ENCODE assay signal across 25 cellular contexts in genomic region chr14:51856897-51857296, GRCh38. TPM values are rescaled to one million over a fixed set of nuclear protein-coding genes. Genes with fewer than 3 reads are reported as not detected.
A peak's percentile ranks its signal among the peaks of the same experiment; 100 is the strongest.
DNase-seq lines count a peak whose midpoint lies in the region; TF ChIP-seq lines count a peak whose summit lies in the region.
"Had no signal": no experiment of that assay in that cellular context is flagged by ENCODE, and none has a peak within 500 bp of the region (broad histone marks: within the 10 kb centered on the region; RNA-seq: fewer than 3 reads in every experiment).

No MANE protein-coding gene starts in this region.

- H3K27me3 ChIP-seq in Karpas-422 (ENCODE audit: low read length), result no peaks in the 10 kb centered on the region
- no peaks in the 10 kb centered on the region for H3K27me3 ChIP-seq in mesenchymal stem cell (ENCODE audit: control insufficient read depth in 1 of 2, insufficient read depth in 1 of 2, low read length in 2 of 2)
- H3K27me3 ChIP-seq: MG63, SJSA1 had no signal

- no peak overlapping the region for H3K18ac ChIP-seq in mesenchymal stem cell (ENCODE audit: low read depth in 1 of 2, low read length in 2 of 2)

- intact Hi-C loops in CD14-positive monocyte (cut with micrococcal nuclease), result no loop called here
- intact Hi-C loops in activated CD4-positive, alpha-beta T cell treated with anti-CD3 and anti-CD28 coated beads, Interleukin-2, amount 10 ng/mL, durations not matched to agents 24 days and 14 days (cut with micrococcal nuclease), result no loop called here

- no peaks in the 10 kb centered on the region for H3K27me3 Mint-ChIP-seq in activated naive CD8-positive, alpha-beta T cell
- H3K27me3 Mint-ChIP-seq in activated naive CD8-positive, alpha-beta T cell treated with anti-CD3 and anti-CD28 coated beads for 36 hours, result no peaks in the 10 kb centered on the region
- H3K27me3 Mint-ChIP-seq in CD14-positive monocyte (ENCODE audit: low read depth in 3 of 3) (peaks cover 0 to 6% (median 0%) of the 10 kb centered on the region in 3 donors), neural crest cell (ENCODE audit: low read depth) (no peaks in the 10 kb centered on the region)
- H3K27me3 Mint-ChIP-seq in activated CD4-positive, alpha-beta T cell treated with anti-CD3 and anti-CD28 coated beads, Interleukin-2, amount 10 ng/mL, durations not matched to agents 24 days and 14 days, result no peaks in the 10 kb centered on the region

- peaks cover 14% of the 10 kb centered on the region for H3K79me2 ChIP-seq in Karpas-422 (ENCODE audit: low read length)

- H2BK120ac ChIP-seq in mesenchymal stem cell (ENCODE audit: low read depth, low read length), result no peak overlapping the region

- no peaks in the 10 kb centered on the region for H4K20me1 ChIP-seq in Karpas-422 (ENCODE audit: insufficient read depth, low read depth, low read length)

- no peak overlapping the region for H3K23ac ChIP-seq in mesenchymal stem cell (ENCODE audit: low read length in 2 of 2)

- H3K36me3 Mint-ChIP-seq in activated naive CD8-positive, alpha-beta T cell, result peaks cover 2% of the 10 kb centered on the region
- peaks cover 7% of the 10 kb centered on the region for H3K36me3 Mint-ChIP-seq in activated naive CD8-positive, alpha-beta T cell treated with anti-CD3 and anti-CD28 coated beads for 36 hours
- H3K36me3 Mint-ChIP-seq in CD14-positive monocyte (no peaks in the 10 kb centered on the region), neural crest cell (ENCODE audit: low read depth) (peaks cover 4% of the 10 kb centered on the region)
- peaks cover 8% of the 10 kb centered on the region for H3K36me3 Mint-ChIP-seq in activated CD4-positive, alpha-beta T cell treated with anti-CD3 and anti-CD28 coated beads, Interleukin-2, amount 10 ng/mL, durations not matched to agents 24 days and 14 days (ENCODE audit: low read depth)

- H3K9ac ChIP-seq in Karpas-422 (ENCODE audit: low read length) (no peak overlapping the region), mesenchymal stem cell (ENCODE audit: low read length) (no peak overlapping the region)

- H4K91ac ChIP-seq in mesenchymal stem cell (ENCODE audit: low read length), result no peak overlapping the region

- H3K79me1 ChIP-seq in mesenchymal stem cell (replicated peaks; ENCODE audit: low read length, poor library complexity, severe bottlenecking), result no peaks in the 10 kb centered on the region

- H3K4me1 ChIP-seq in Karpas-422 (ENCODE audit: low read length), result peaks cover 61% of the 10 kb centered on the region
- H3K4me1 ChIP-seq in mesenchymal stem cell (ENCODE audit: control insufficient read depth, insufficient read depth, low read depth, low read length), result peaks cover 3% of the 10 kb centered on the region

- H3K4me3 Mint-ChIP-seq in activated naive CD8-positive, alpha-beta T cell, result no peak overlapping the region
- H3K4me3 Mint-ChIP-seq in activated naive CD8-positive, alpha-beta T cell treated with anti-CD3 and anti-CD28 coated beads for 36 hours, result no peak overlapping the region
- H3K4me3 Mint-ChIP-seq in CD14-positive monocyte, result peak overlapping the region in 1 of 2 donors; percentile 30
- peak overlapping the region; percentile 38 for H3K4me3 Mint-ChIP-seq in neural crest cell
- no peak overlapping the region for H3K4me3 Mint-ChIP-seq in activated CD4-positive, alpha-beta T cell treated with anti-CD3 and anti-CD28 coated beads, Interleukin-2, amount 10 ng/mL, durations not matched to agents 24 days and 14 days

- no peak overlapping the region for H2BK5ac ChIP-seq in mesenchymal stem cell (ENCODE audit: low read depth, low read length, poor library complexity, severe bottlenecking)

- 90% methylated on average over 1 of the region's 1 CpG for WGBS in mesenchymal stem cell

- no peak for DNase-seq in activated naive CD8-positive, alpha-beta T cell treated with anti-CD3 and anti-CD28 coated beads for 36 hours
- DNase-seq in CD14-positive monocyte (ENCODE audit: low spot score) (no peak), Karpas-422 (no peak), neural crest cell (ENCODE audit: low read depth, low spot score) (no peak), mesenchymal stem cell (no peak)
- no peak for DNase-seq in stimulated activated naive CD4-positive, alpha-beta T cell treated with Interleukin-2 at 50 U/mL for 16 hours (lab: John Stamatoyannopoulos, UW)
- no peak for DNase-seq in activated CD4-positive, alpha-beta T cell treated with anti-CD3 and anti-CD28 coated beads, Interleukin-2, amount 10 ng/mL, durations not matched to agents 24 days and 14 days
- DNase-seq: 8988T, ACHN, Calu3, DMS79 treated with DMSO at 0.1 percent for 48 hours, GF-D8, HCEC 1CT, MG63, NCI-H1105 treated with DMSO at 0.1 percent for 48 hours, NCI-H146, NCI-H1930, NCI-H526 treated with DMSO at 0.1 percent for 48 hours, PC-9, Right ventricle myocardium superior had no signal

- H2BK12ac ChIP-seq in mesenchymal stem cell (ENCODE audit: low read length in 2 of 2), result no peak overlapping the region

- H3K9me3 ChIP-seq in Karpas-422 (ENCODE audit: low read length) (no peaks in the 10 kb centered on the region), mesenchymal stem cell (ENCODE audit: control insufficient read depth, low read length) (no peaks in the 10 kb centered on the region)
- H3K9me3 ChIP-seq: MG63, SJSA1 had no signal

- no peak overlapping the region for H2BK15ac ChIP-seq in mesenchymal stem cell (ENCODE audit: low read depth, poor library complexity, severe bottlenecking)

- H3K4me2 ChIP-seq in Karpas-422 (ENCODE audit: low read depth, low read length, poor library complexity, severe bottlenecking) (peak overlapping the region; percentile 80), mesenchymal stem cell (ENCODE audit: low read length, poor library complexity, severe bottlenecking) (no peak overlapping the region)
- H3K4me2 ChIP-seq: PC-9 had no signal

- no peak overlapping the region for H3K4ac ChIP-seq in mesenchymal stem cell (ENCODE audit: low read depth in 1 of 2, low read length in 2 of 2)

- H3K27ac ChIP-seq in Karpas-422 (ENCODE audit: low read length) (peak overlapping the region; percentile 94), mesenchymal stem cell (ENCODE audit: low read length, poor library complexity, severe bottlenecking) (no peak overlapping the region)
- H3K27ac ChIP-seq: PC-9, SJSA1 had no signal

- no peaks in the 10 kb centered on the region for H3K9me2 ChIP-seq in Karpas-422 (replicated peaks; ENCODE audit: insufficient read depth, low read length)

- no peaks in the 10 kb centered on the region for H3K9me3 Mint-ChIP-seq in activated naive CD8-positive, alpha-beta T cell (ENCODE audit: low read depth)
- peaks cover 10% of the 10 kb centered on the region for H3K9me3 Mint-ChIP-seq in activated naive CD8-positive, alpha-beta T cell treated with anti-CD3 and anti-CD28 coated beads for 36 hours
- peaks cover 0 to 1% (median 0%) of the 10 kb centered on the region in 7 donors for H3K9me3 Mint-ChIP-seq in CD14-positive monocyte
- peaks cover 5% of the 10 kb centered on the region for H3K9me3 Mint-ChIP-seq in neural crest cell
- H3K9me3 Mint-ChIP-seq in activated CD4-positive, alpha-beta T cell treated with anti-CD3 and anti-CD28 coated beads, Interleukin-2, amount 10 ng/mL, durations not matched to agents 24 days and 14 days, result peaks cover 12% of the 10 kb centered on the region

- TF ChIP-seq CTCF in CD14-positive monocyte (IDR thresholded peaks at IDR 0.05), result no peak
- no peak for TF ChIP-seq CTCF in neural crest cell (conservative IDR thresholded peaks at IDR 0.05)

- no peak overlapping the region for H2AK5ac ChIP-seq in mesenchymal stem cell (ENCODE audit: low read length, severe bottlenecking)

- no peaks in the 10 kb centered on the region; the same call in 1 of the 2 replicates for H3K36me3 ChIP-seq in Karpas-422 (ENCODE audit: insufficient read depth, low read length)
- no peaks in the 10 kb centered on the region for H3K36me3 ChIP-seq in mesenchymal stem cell (ENCODE audit: control insufficient read depth in 1 of 2, insufficient read depth in 2 of 2, low read depth in 1 of 2, low read length in 2 of 2)
- H3K36me3 ChIP-seq: MG63, SJSA1 had no signal

- no peak overlapping the region for H2AFZ ChIP-seq in Karpas-422 (ENCODE audit: low read length)
- no peak overlapping the region for H2AFZ ChIP-seq in mesenchymal stem cell (ENCODE audit: low read depth, low read length)
- H2AFZ ChIP-seq: PC-9 had no signal

- peaks cover 53% of the 10 kb centered on the region for H3K4me1 Mint-ChIP-seq in activated naive CD8-positive, alpha-beta T cell (ENCODE audit: low read depth)
- H3K4me1 Mint-ChIP-seq in activated naive CD8-positive, alpha-beta T cell treated with anti-CD3 and anti-CD28 coated beads for 36 hours, result peaks cover 33% of the 10 kb centered on the region
- H3K4me1 Mint-ChIP-seq in CD14-positive monocyte (peaks cover 54% of the 10 kb centered on the region), neural crest cell (peaks cover 30% of the 10 kb centered on the region)
- H3K4me1 Mint-ChIP-seq in activated CD4-positive, alpha-beta T cell treated with anti-CD3 and anti-CD28 coated beads, Interleukin-2, amount 10 ng/mL, durations not matched to agents 24 days and 14 days, result peaks cover 39% of the 10 kb centered on the region

- H3K4me3 ChIP-seq in Karpas-422 (ENCODE audit: low read length), result no peak overlapping the region
- H3K4me3 ChIP-seq in mesenchymal stem cell (ENCODE audit: insufficient read depth in 1 of 2, low read depth in 1 of 2, low read length in 2 of 2), result no peak overlapping the region
- H3K4me3 ChIP-seq: K562, MG63, PC-9, SJSA1 had no signal

- H3K27ac Mint-ChIP-seq in activated naive CD8-positive, alpha-beta T cell, result peak overlapping the region; percentile 35
- no peak overlapping the region for H3K27ac Mint-ChIP-seq in activated naive CD8-positive, alpha-beta T cell treated with anti-CD3 and anti-CD28 coated beads for 36 hours
- peak overlapping the region; percentile 20 to 88 (median 66) for H3K27ac Mint-ChIP-seq in CD14-positive monocyte
- no peak overlapping the region for H3K27ac Mint-ChIP-seq in neural crest cell (ENCODE audit: unreplicated experiment)
- H3K27ac Mint-ChIP-seq in activated CD4-positive, alpha-beta T cell treated with anti-CD3 and anti-CD28 coated beads, Interleukin-2, amount 10 ng/mL, durations not matched to agents 24 days and 14 days, result no peak overlapping the region

- H3K14ac ChIP-seq in mesenchymal stem cell (ENCODE audit: low read length in 2 of 2), result no peak overlapping the region

- no peak overlapping the region for H4K8ac ChIP-seq in mesenchymal stem cell (ENCODE audit: low read length)

RNA-seq across cellular contexts. Expression of gene GNG2, which starts 3.5 kb away (rescaled TPM):
- total RNA-seq in activated naive CD8-positive, alpha-beta T cell treated with anti-CD3 and anti-CD28 coated beads for 36 hours, result 100 to 1,000 TPM; 131 to 132 TPM
- polyA plus RNA-seq in CD14-positive monocyte, result 100 to 1,000 TPM; 146 to 151 TPM
- 212 and 351 TPM in 2 replicates for total RNA-seq in Karpas-422 (2014; rRNA removed; shearing (Covaris generic); ENCODE audit: low replicate concordance)
- 163 and 174 TPM in 2 replicates for total RNA-seq in neural crest cell
- polyA plus RNA-seq in mesenchymal stem cell (2013, experiment 1 of 2), result 57.8 TPM
- polyA plus RNA-seq in mesenchymal stem cell (2013, experiment 2 of 2), result 57.5 TPM
- 104 and 105 TPM in 2 replicates for total RNA-seq in activated CD4-positive, alpha-beta T cell treated with anti-CD3 and anti-CD28 coated beads, Interleukin-2, amount 10 ng/mL, durations not matched to agents 24 days and 14 days
- total RNA-seq: Calu3, HT-29, NCI-H460 had no signal
- polyA plus RNA-seq: K562 had no signal

Comparison
In these comparisons a context has a peak if more than half of its experiments do, and no peak if none do; other contexts are left out.
1. H3K27ac Mint-ChIP-seq: peak in activated naive CD8-positive, alpha-beta T cell (single experiment) and CD14-positive monocyte (7 of 7); none in activated naive CD8-positive, alpha-beta T cell treated with anti-CD3 and anti-CD28 coated beads for 36 hours (single experiment), neural crest cell (single experiment) and activated CD4-positive, alpha-beta T cell treated with anti-CD3 and anti-CD28 coated beads, Interleukin-2, amount 10 ng/mL, durations not matched to agents 24 days and 14 days (single experiment).